In genomic region chr2:127645395-127646291, GRCh38 we compare ENCODE assay signal across 14 cellular contexts.
DNase-seq lines count a peak whose midpoint lies in the region.
"Had no signal": no experiment of that assay in that cellular context is flagged by ENCODE, and none has a peak within 500 bp of the region (broad histone marks: within the 10 kb centered on the region; RNA-seq: fewer than 3 reads in every experiment).

Gene GPR17 (plus strand): TSS chr2:127646153. CDS start chr2:127650736, 4,583 bp downstream.

- H3K4me1 ChIP-seq in BLaER1 treated with 17β-estradiol and CSF1 and Interleukin-3, amounts not matched to agents 10 nM and 100 nM = peaks cover 53 to 98% (median 97%) of the 10 kb centered on the region in 10 experiments

- H3K9ac ChIP-seq in BLaER1 treated with 17β-estradiol and CSF1 and Interleukin-3, amounts not matched to agents 10 nM and 100 nM = peak within 1 kb of the TSS; percentile 0 to 52 (median 37); a peak in 14 of 22 replicates

- peak within 1 kb of the TSS in 10 of 11 experiments; percentile 16 to 69 (median 42); a peak in 18 of 22 replicates for H3K27ac ChIP-seq in BLaER1 treated with 17β-estradiol and CSF1 and Interleukin-3, amounts not matched to agents 10 nM and 100 nM
- H3K27ac ChIP-seq in angular gyrus (ENCODE audit: low read depth, low read length) (peak within 1 kb of the TSS; percentile 65), layer of hippocampus (ENCODE audit: low read depth, low read length) (peak within 1 kb of the TSS; percentile 68)
- H3K27ac ChIP-seq: VCaP had no signal

- no peak within 1 kb of the TSS for H3K4me3 ChIP-seq in BLaER1 treated with 17β-estradiol and CSF1 and Interleukin-3, amounts not matched to agents 10 nM and 100 nM
- H3K4me3 ChIP-seq: skin epidermis had no signal

- no peaks in the 10 kb centered on the region for H3K36me3 ChIP-seq in BLaER1 treated with 17β-estradiol and CSF1 and Interleukin-3, amounts not matched to agents 10 nM and 100 nM

- peaks cover 0 to 6% (median 0%) of the 10 kb centered on the region in 11 experiments; a peak in 2 of 22 replicates for H4K20me1 ChIP-seq in BLaER1 treated with 17β-estradiol and CSF1 and Interleukin-3, amounts not matched to agents 10 nM and 100 nM

- no peaks in the 10 kb centered on the region for H3K9me3 ChIP-seq in BLaER1 treated with 17β-estradiol and CSF1 and Interleukin-3, amounts not matched to agents 10 nM and 100 nM (replicated peaks in 1 of 11)

- peaks cover 0 to 5% (median 0%) of the 10 kb centered on the region in 11 experiments; a peak in 4 of 22 replicates for H3K27me3 ChIP-seq in BLaER1 treated with 17β-estradiol and CSF1 and Interleukin-3, amounts not matched to agents 10 nM and 100 nM
- H3K27me3 ChIP-seq in layer of hippocampus (ENCODE audit: control insufficient read depth, insufficient read depth, low read length) = no peaks in the 10 kb centered on the region

- peak within 1 kb of the TSS; percentile 64 to 100 (median 85) for H3K4me2 ChIP-seq in BLaER1 treated with 17β-estradiol and CSF1 and Interleukin-3, amounts not matched to agents 10 nM and 100 nM

- DNase-seq in retina (peak; percentile 66), iPS-NIHi7 (ENCODE audit: extremely low spot score) (no peak), NCI-H1436 treated with DMSO at 0.1 percent for 48 hours (lab: John Stamatoyannopoulos, UW) (no peak)
- no peak for DNase-seq in activated effector memory CD4-positive, alpha-beta T cell treated with anti-CD3 and anti-CD28 coated beads, Interleukin-2, amount 50 U/mL, for 16 hours
- DNase-seq in stimulated activated CD4-positive, alpha-beta T cell treated with anti-CD3 and anti-CD28 coated beads, Interleukin-2, amount 100 ng/mL, for 48 hours = no peak
- DNase-seq: activated T-cell treated with anti-CD3 and anti-CD28 coated beads, Interleukin-2, amount 50 U/mL, for 4 hours; central memory CD4-positive, alpha-beta T cell; KG1; NCI-H2171 treated with DMSO at 0.1 percent for 48 hours had no signal
